19 cellular contexts compared by ENCODE assay signal in the genomic region with DNA sequence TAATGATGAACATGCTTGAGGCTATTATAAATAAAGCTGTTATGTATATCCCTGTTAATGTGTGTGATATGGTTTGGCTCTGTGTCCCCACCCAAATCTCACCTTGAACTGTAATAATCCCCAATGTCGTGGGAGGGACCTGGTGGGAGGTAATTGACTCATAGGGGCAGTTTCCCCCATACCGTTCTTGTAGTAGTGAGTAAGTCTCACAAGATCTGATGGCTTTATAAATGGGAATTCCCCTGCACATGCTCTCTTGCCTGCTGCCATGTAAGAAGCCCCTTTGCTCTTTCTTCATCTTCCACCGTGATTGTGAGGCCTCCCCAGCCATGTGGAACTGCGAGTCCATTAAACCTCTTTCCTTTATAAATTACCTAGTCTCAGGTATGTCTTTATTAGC. TPM values are rescaled to one million over a fixed set of nuclear protein-coding genes. Genes with fewer than 3 reads are reported as not detected.
DNase-seq lines count a peak whose midpoint lies in the region; ATAC-seq and TF ChIP-seq lines count a peak whose summit lies in the region.
"Not testable (repeated sequence)": the region's sequence is repeated elsewhere in the genome, so short reads cannot be mapped to it uniquely, and the experiment has no call there.
"Had no signal": no experiment of that assay in that cellular context is flagged by ENCODE, and none has a peak within 500 bp of the region (broad histone marks: within the 10 kb centered on the region; RNA-seq: fewer than 3 reads in every experiment).

No MANE protein-coding gene starts in this region.

- TF ChIP-seq CTCF in foreskin keratinocyte (conservative IDR thresholded peaks at IDR 0.05), result not testable (repeated sequence)

- H3K36me3 Mint-ChIP-seq in activated T-cell treated with anti-CD3 and anti-CD28 coated beads, Interleukin-2, amount 50 U/mL, for 72 hours (ENCODE audit: insufficient read depth in 2 of 2), result peaks cover 21 to 32% of the 10 kb centered on the region in 2 donors
- peaks cover 25% of the 10 kb centered on the region for H3K36me3 Mint-ChIP-seq in activated naive CD8-positive, alpha-beta T cell treated with anti-CD3 and anti-CD28 coated beads, Interleukin-2, amount 50 U/mL, for 24 hours (ENCODE audit: low read depth)

- peak overlapping the region; percentile 12 to 24 for H3K4me3 Mint-ChIP-seq in activated T-cell treated with anti-CD3 and anti-CD28 coated beads, Interleukin-2, amount 50 U/mL, for 72 hours
- not testable (repeated sequence) for H3K4me3 Mint-ChIP-seq in activated naive CD8-positive, alpha-beta T cell treated with anti-CD3 and anti-CD28 coated beads, Interleukin-2, amount 50 U/mL, for 24 hours

- peaks cover 16 to 19% of the 10 kb centered on the region in 2 donors for H3K9me3 Mint-ChIP-seq in activated T-cell treated with anti-CD3 and anti-CD28 coated beads, Interleukin-2, amount 50 U/mL, for 72 hours
- peaks cover 36% of the 10 kb centered on the region for H3K9me3 Mint-ChIP-seq in activated naive CD8-positive, alpha-beta T cell treated with anti-CD3 and anti-CD28 coated beads, Interleukin-2, amount 50 U/mL, for 24 hours

- peaks cover 28% of the 10 kb centered on the region for H3K4me1 Mint-ChIP-seq in activated T-cell treated with anti-CD3 and anti-CD28 coated beads, Interleukin-2, amount 50 U/mL, for 72 hours (ENCODE audit: low read depth)
- peaks cover 34% of the 10 kb centered on the region for H3K4me1 Mint-ChIP-seq in activated naive CD8-positive, alpha-beta T cell treated with anti-CD3 and anti-CD28 coated beads, Interleukin-2, amount 50 U/mL, for 24 hours

- H3K27me3 ChIP-seq in foreskin keratinocyte, result not testable (repeated sequence)

- DNase-seq in HT1080 (ENCODE audit: low read depth), result peak; percentile 38
- DNase-seq in activated CD4-positive, alpha-beta T cell treated with anti-CD3 and anti-CD28 coated beads, Interleukin-2, amount 50 U/mL, for 24 hours (ENCODE audit: low read depth in 1 of 2, low spot score in 1 of 2), result peak; percentile 31 to 76
- DNase-seq in activated T-cell treated with anti-CD3 and anti-CD28 coated beads, Interleukin-2, amount 50 U/mL, for 72 hours, result peak; percentile 60 to 68
- DNase-seq in activated naive CD8-positive, alpha-beta T cell treated with anti-CD3 and anti-CD28 coated beads, Interleukin-2, amount 50 U/mL, for 24 hours, result peak; percentile 57
- not testable (repeated sequence) for DNase-seq in foreskin keratinocyte
- peak; percentile 68 for DNase-seq in stimulated activated CD4-positive, alpha-beta T cell treated with anti-CD3 and anti-CD28 coated beads, Interleukin-15, amount 100 ng/mL, for 24 hours
- peak; percentile 41 for DNase-seq in stimulated activated CD8-positive, alpha-beta memory T cell treated with anti-CD3 and anti-CD28 coated beads, Interleukin-12 subunit alpha, Interleukin-12 subunit beta, amount 100 ng/mL, for 24 hours (ENCODE audit: extremely low read depth)

- peak; percentile 91 to 92 for ATAC-seq in activated T-cell treated with anti-CD3 and anti-CD28 coated beads, Interleukin-2, amount 50 U/mL, for 72 hours (replicated peaks in 1 of 2)
- peak; percentile 92 for ATAC-seq in activated naive CD8-positive, alpha-beta T cell treated with anti-CD3 and anti-CD28 coated beads, Interleukin-2, amount 50 U/mL, for 24 hours
- ATAC-seq in foreskin keratinocyte, result peak; percentile 38

- H3K27ac Mint-ChIP-seq in activated T-cell treated with anti-CD3 and anti-CD28 coated beads, Interleukin-2, amount 50 U/mL, for 72 hours, result peak overlapping the region; percentile 87
- peak overlapping the region; percentile 57 for H3K27ac Mint-ChIP-seq in activated naive CD8-positive, alpha-beta T cell treated with anti-CD3 and anti-CD28 coated beads, Interleukin-2, amount 50 U/mL, for 24 hours

- H3K27ac ChIP-seq in foreskin keratinocyte, result not testable (repeated sequence)

- not testable (repeated sequence) for H3K27me3 Mint-ChIP-seq in activated T-cell treated with anti-CD3 and anti-CD28 coated beads, Interleukin-2, amount 50 U/mL, for 72 hours (ENCODE audit: low read depth); activated naive CD8-positive, alpha-beta T cell treated with anti-CD3 and anti-CD28 coated beads, Interleukin-2, amount 50 U/mL, for 24 hours

- not testable (repeated sequence) for H3K4me1 ChIP-seq in foreskin keratinocyte

RNA-seq across cellular contexts. Expression of a gene that starts 31.2 kb away (rescaled TPM):
- 4.3 and 4.6 TPM in 2 replicates for total RNA-seq in HT1080 (2014; rRNA removed; shearing (Covaris generic))
- 2.7 and 3.6 TPM in 2 replicates for polyA plus RNA-seq in HT1080 (2015; cell fraction: cytosol; rRNA removed)
- 6.6 and 6.9 TPM in 2 replicates for polyA plus RNA-seq in HT1080 (2015; cell fraction: nucleus; rRNA removed)
- total RNA-seq in activated T-cell treated with anti-CD3 and anti-CD28 coated beads, Interleukin-2, amount 50 U/mL, for 72 hours, result 10 to 100 TPM; 42.0 to 56.0 TPM
- total RNA-seq in foreskin keratinocyte, result 11.7 and 14.9 TPM in 2 replicates
- polyA plus RNA-seq in foreskin keratinocyte, result 2.8 and 3.0 TPM in 2 replicates

RNA-seq across cellular contexts. Expression of a gene that starts 38.2 kb away (rescaled TPM):
- total RNA-seq in HT1080 (2014; rRNA removed; shearing (Covaris generic)), result not detected in 2 replicates
- polyA plus RNA-seq in HT1080 (2015; cell fraction: cytosol; rRNA removed), result not detected in 2 replicates
- polyA plus RNA-seq in HT1080 (2015; cell fraction: nucleus; rRNA removed), result not detected in 2 replicates
- not detected for total RNA-seq in activated T-cell treated with anti-CD3 and anti-CD28 coated beads, Interleukin-2, amount 50 U/mL, for 72 hours
- total RNA-seq in foreskin keratinocyte, result not detected in 2 replicates
- not detected in 2 replicates for polyA plus RNA-seq in foreskin keratinocyte
- total RNA-seq: ascending aorta; CD8-positive, alpha-beta memory T cell; cerebellum; glomerular endothelial cell; GM23248; left colon; LHCN-M2; mesenteric fat pad; naive thymus-derived CD8-positive, alpha-beta T cell; ovary; subcutaneous adipose tissue; upper lobe of right lung had no signal
- polyA plus RNA-seq: CD8-positive, alpha-beta memory T cell; GM23248; naive thymus-derived CD8-positive, alpha-beta T cell; ovary had no signal

Comparison
In these comparisons a context has a peak if more than half of its experiments do, and no peak if none do; other contexts are left out.
1. ATAC-seq: peak in every context shown above with its lines; median percentile 92 in activated naive CD8-positive, alpha-beta T cell treated with anti-CD3 and anti-CD28 coated beads, Interleukin-2, amount 50 U/mL, for 24 hours; 92 in activated T-cell treated with anti-CD3 and anti-CD28 coated beads, Interleukin-2, amount 50 U/mL, for 72 hours; 38 in foreskin keratinocyte.